Comparison of ENCODE assay signal across 8 cellular contexts in genomic region chr17:4806420-4806769, GRCh38. TPM values are rescaled to one million over a fixed set of nuclear protein-coding genes. Genes with fewer than 3 reads are reported as not detected.
DNase-seq lines count a peak whose midpoint lies in the region; ATAC-seq and TF ChIP-seq lines count a peak whose summit lies in the region.

No MANE protein-coding gene starts in this region.

- DNase-seq in ELF-1 (ENCODE audit: low read depth, low spot score) (peak; percentile 27), M059J (ENCODE audit: low read depth) (peak; percentile 29), neural crest cell (ENCODE audit: low read depth, low spot score) (no peak), NCI-H2107 treated with DMSO at 0.1 percent for 48 hours (lab: John Stamatoyannopoulos, UW; ENCODE audit: unreplicated experiment) (no peak)
- DNase-seq in central memory CD4-positive, alpha-beta T cell: no peak

- WGBS in ectodermal cell, 2 experiments: 4 to 6% methylated on average over 13 to 14 of the region's 14 CpGs

- no peaks in the 10 kb centered on the region for H3K9me3 ChIP-seq in ectodermal cell (ENCODE audit: control insufficient read depth, low read length)

- peaks cover 5% of the 10 kb centered on the region for H3K4me1 ChIP-seq in ectodermal cell (ENCODE audit: control insufficient read depth, insufficient read depth, low read length)

- no peaks in the 10 kb centered on the region for H3K27me3 Mint-ChIP-seq in neural crest cell (ENCODE audit: low read depth)

- H3K27ac ChIP-seq in ectodermal cell (ENCODE audit: insufficient read depth, low read depth, low read length, poor library complexity, severe bottlenecking): no peak overlapping the region

- no peaks in the 10 kb centered on the region for H3K27me3 ChIP-seq in ectodermal cell (ENCODE audit: control insufficient read depth, insufficient read depth, low read length, poor library complexity, severe bottlenecking)

- H3K4me3 ChIP-seq in ectodermal cell (ENCODE audit: insufficient read depth, low read depth, low read length): peak overlapping the region; percentile 71

- H3K36me3 ChIP-seq in ectodermal cell (ENCODE audit: control insufficient read depth, insufficient read depth, low read length): no peaks in the 10 kb centered on the region

- H3K4me1 Mint-ChIP-seq in neural crest cell: peaks cover 34% of the 10 kb centered on the region

- H3K4me3 Mint-ChIP-seq in neural crest cell: peak overlapping the region; percentile 90

- H3K27ac Mint-ChIP-seq in neural crest cell (ENCODE audit: unreplicated experiment): no peak overlapping the region

- no peak for TF ChIP-seq CTCF in neural crest cell (conservative IDR thresholded peaks at IDR 0.05)

- H3K36me3 Mint-ChIP-seq in neural crest cell (ENCODE audit: low read depth): peaks cover 9% of the 10 kb centered on the region

- ATAC-seq in HG02588 (IDR thresholded peaks at IDR 0.05; ENCODE audit: unreplicated experiment) (no peak), GM21526 (IDR thresholded peaks at IDR 0.05; ENCODE audit: low FRiP score, unreplicated experiment) (no peak)

- H3K9me3 Mint-ChIP-seq in neural crest cell: no peaks in the 10 kb centered on the region

RNA-seq across cellular contexts. Expression of gene PLD2, which starts 0.6 kb away (rescaled TPM):
- 3.7 and 7.5 TPM in 2 replicates for total RNA-seq in M059J (2014; rRNA removed; shearing (Covaris generic))
- polyA plus RNA-seq in ectodermal cell (2013, experiment 1 of 4): 53.5 TPM
- polyA plus RNA-seq in ectodermal cell (2013, experiment 2 of 4): 60.4 TPM
- polyA plus RNA-seq in ectodermal cell (2013, experiment 3 of 4): 38.1 TPM
- 40.8 TPM for polyA plus RNA-seq in ectodermal cell (2013, experiment 4 of 4)
- total RNA-seq in neural crest cell: 54.8 and 63.9 TPM in 2 replicates

RNA-seq across cellular contexts. Expression of gene PSMB6, which starts 10.4 kb away (rescaled TPM):
- total RNA-seq in M059J (2014; rRNA removed; shearing (Covaris generic)): 296 and 331 TPM in 2 replicates
- 228 TPM for polyA plus RNA-seq in ectodermal cell (2013, experiment 1 of 4)
- 234 TPM for polyA plus RNA-seq in ectodermal cell (2013, experiment 2 of 4)
- 197 TPM for polyA plus RNA-seq in ectodermal cell (2013, experiment 3 of 4)
- 220 TPM for polyA plus RNA-seq in ectodermal cell (2013, experiment 4 of 4)
- total RNA-seq in neural crest cell: 174 and 181 TPM in 2 replicates

RNA-seq across cellular contexts. Expression of gene GLTPD2, which starts 17.6 kb away (rescaled TPM):
- total RNA-seq in M059J (2014; rRNA removed; shearing (Covaris generic)): not detected in 2 replicates
- polyA plus RNA-seq in ectodermal cell (2013, experiment 1 of 4): not detected
- polyA plus RNA-seq in ectodermal cell (2013, experiment 2 of 4): not detected
- not detected for polyA plus RNA-seq in ectodermal cell (2013, experiment 3 of 4)
- not detected for polyA plus RNA-seq in ectodermal cell (2013, experiment 4 of 4)
- total RNA-seq in neural crest cell: not detected in 2 replicates

RNA-seq across cellular contexts. Expression of gene VMO1, which starts 20.2 kb away (rescaled TPM):
- total RNA-seq in M059J (2014; rRNA removed; shearing (Covaris generic)): 0.34 TPM in 1 of 2 replicates, not detected in the other
- polyA plus RNA-seq in ectodermal cell (2013, experiment 1 of 4): not detected
- polyA plus RNA-seq in ectodermal cell (2013, experiment 2 of 4): 1.1 TPM
- 1.1 TPM for polyA plus RNA-seq in ectodermal cell (2013, experiment 3 of 4)
- 0.93 TPM for polyA plus RNA-seq in ectodermal cell (2013, experiment 4 of 4)
- 1.0 and 1.6 TPM in 2 replicates for total RNA-seq in neural crest cell

Comparison
In these comparisons a context has a peak if more than half of its experiments do, and no peak if none do; other contexts are left out.
1. DNase-seq: peak in ELF-1 (single experiment) and M059J (single experiment); none in neural crest cell (single experiment), NCI-H2107 treated with DMSO at 0.1 percent for 48 hours (single experiment) and central memory CD4-positive, alpha-beta T cell (single experiment).